In genomic region chr18:76081536-76081935, GRCh38 we compare ENCODE assay signal across 35 cellular contexts.
"Had no signal": no experiment of that assay in that cellular context is flagged by ENCODE, and none has a peak within 500 bp of the region (broad histone marks: within the 10 kb centered on the region; RNA-seq: fewer than 3 reads in every experiment).

No MANE protein-coding gene starts in this region.

- H3K27me3 Mint-ChIP-seq: activated B cell treated with CpG ODN at 0.5 μM for 24 hours; activated CD4-positive, alpha-beta memory T cell treated with anti-CD3 and anti-CD28 coated beads, Interleukin-2, amount 10 ng/mL, durations not matched to agents 7 days and 5 days; activated CD4-positive, alpha-beta T cell treated with anti-CD3 and anti-CD28 coated beads, Interleukin-2, amount 10 ng/mL, durations not matched to agents 7 days and 5 days; activated CD8-positive, alpha-beta memory T cell treated with anti-CD3 and anti-CD28 coated beads, Interleukin-2, amount 10 ng/mL, durations not matched to agents 7 days and 5 days; activated naive CD4-positive, alpha-beta T cell treated with anti-CD3 and anti-CD28 coated beads, Interleukin-2, amount 50 U/mL, for 24 hours; activated naive CD8-positive, alpha-beta T cell; activated T-cell treated with anti-CD3 and anti-CD28 coated beads, Interleukin-2, amount 50 U/mL, for 24 hours; central memory CD8-positive, alpha-beta T cell had no signal

- H3K36me3 ChIP-seq: ascending aorta, cardiac muscle cell had no signal

- H3K9me3 Mint-ChIP-seq: activated B cell treated with CpG ODN at 0.5 μM for 24 hours; activated CD4-positive, alpha-beta memory T cell treated with anti-CD3 and anti-CD28 coated beads, Interleukin-2, amount 10 ng/mL, durations not matched to agents 7 days and 5 days; activated CD4-positive, alpha-beta T cell treated with anti-CD3 and anti-CD28 coated beads, Interleukin-2, amount 10 ng/mL, durations not matched to agents 7 days and 5 days; activated naive CD4-positive, alpha-beta T cell treated with anti-CD3 and anti-CD28 coated beads, Interleukin-2, amount 10 ng/mL, durations not matched to agents 7 days and 5 days; activated naive CD4-positive, alpha-beta T cell treated with anti-CD3 and anti-CD28 coated beads, Interleukin-2, amount 50 U/mL, for 24 hours; activated naive CD8-positive, alpha-beta T cell treated with anti-CD3 and anti-CD28 coated beads, Interleukin-2, amount 10 ng/mL, durations not matched to agents 7 days and 5 days; activated naive CD8-positive, alpha-beta T cell treated with anti-CD3 and anti-CD28 coated beads, Interleukin-2, amount 50 U/mL, for 24 hours; activated T-cell treated with anti-CD3 and anti-CD28 coated beads, Interleukin-2, amount 50 U/mL, for 24 hours; activated T-helper 2 cell treated with anti-CD3 and anti-CD28 coated beads, Interferon-gamma antibody, Interleukin-2, Interleukin-4, amounts not matched to agents 10 μg/mL and 5 μg/mL and 100 μg/mL, durations not matched to agents 14 hours and 24 hours and 36 hours; T-helper 1 cell treated with Interleukin-12 subunit alpha and Interleukin-12 subunit beta and Interleukin-4 antibody, amounts not matched to agents 30 μg/mL and 1 μg/mL, for 36 hours; T-helper 2 cell treated with Interferon-gamma antibody and Interleukin-4, amounts not matched to agents 5 μg/mL and 100 μg/mL, for 36 hours had no signal

- H3K36me3 Mint-ChIP-seq: activated CD8-positive, alpha-beta memory T cell treated with anti-CD3 and anti-CD28 coated beads, Interleukin-2, amount 10 ng/mL, durations not matched to agents 7 days and 5 days; activated naive CD4-positive, alpha-beta T cell treated with anti-CD3 and anti-CD28 coated beads, Interleukin-2, amount 10 ng/mL, durations not matched to agents 7 days and 5 days; activated naive CD4-positive, alpha-beta T cell treated with anti-CD3 and anti-CD28 coated beads, Interleukin-2, amount 50 U/mL, for 24 hours; activated naive CD8-positive, alpha-beta T cell; activated naive CD8-positive, alpha-beta T cell treated with anti-CD3 and anti-CD28 coated beads, Interleukin-2, amount 10 ng/mL, durations not matched to agents 7 days and 5 days; brain had no signal

- DNase-seq: activated B cell treated with CpG ODN at 0.5 μM for 24 hours; activated CD4-positive, alpha-beta memory T cell treated with anti-CD3 and anti-CD28 coated beads, Interleukin-2, amount 10 ng/mL, durations not matched to agents 7 days and 5 days; activated CD4-positive, alpha-beta T cell treated with anti-CD3 and anti-CD28 coated beads for 48 hours; activated CD4-positive, alpha-beta T cell treated with anti-CD3 and anti-CD28 coated beads, Interleukin-2, amount 10 ng/mL, durations not matched to agents 7 days and 5 days; activated CD4-positive, alpha-beta T cell treated with anti-CD3 and anti-CD28 coated beads, Interleukin-2, amount 50 U/mL, for 48 hours; activated CD4-positive, CD25-positive, alpha-beta regulatory T cell treated with anti-CD3 and anti-CD28 coated beads, Interleukin-2, amount 50 U/mL, for 72 hours; activated CD8-positive, alpha-beta memory T cell treated with anti-CD3 and anti-CD28 coated beads for 24 hours; activated CD8-positive, alpha-beta memory T cell treated with anti-CD3 and anti-CD28 coated beads, Interleukin-2, amount 10 ng/mL, durations not matched to agents 7 days and 5 days; activated CD8-positive, alpha-beta memory T cell treated with anti-CD3 and anti-CD28 coated beads, Interleukin-2, amount 50 U/mL, for 48 hours; activated CD8-positive, alpha-beta T cell treated with anti-CD3 and anti-CD28 coated beads, Interleukin-2, amount 10 ng/mL, durations not matched to agents 7 days and 5 days; activated effector memory CD4-positive, alpha-beta T cell treated with Interleukin-2 at 50 U/mL for 16 hours; activated gamma-delta T cell; activated naive CD4-positive, alpha-beta T cell treated with anti-CD3 and anti-CD28 coated beads, Interleukin-2, amount 10 ng/mL, durations not matched to agents 7 days and 5 days; activated naive CD4-positive, alpha-beta T cell treated with Interleukin-2 at 50 U/mL for 16 hours; activated naive CD8-positive, alpha-beta T cell treated with anti-CD3 and anti-CD28 coated beads, Interleukin-2, amount 10 ng/mL, durations not matched to agents 7 days and 5 days; activated naive CD8-positive, alpha-beta T cell treated with anti-CD3 and anti-CD28 coated beads, Interleukin-2, amount 50 U/mL, for 24 hours; activated T-cell treated with anti-CD3 and anti-CD28 coated beads, Interleukin-2, amount 50 U/mL, for 24 hours; activated T-cell treated with anti-CD3 and anti-CD28 coated beads, Interleukin-2, amount 50 U/mL, for 48 hours; amygdala; anterior cingulate cortex; caudate nucleus; cerebellar nuclear complex; T-helper 1 cell; T-helper 2 cell; T-helper 9 cell had no signal

- H3K4me3 ChIP-seq: ascending aorta, cardiac muscle cell had no signal

- H3K9me3 ChIP-seq: ascending aorta had no signal

- ATAC-seq: activated CD8-positive, alpha-beta memory T cell treated with anti-CD3 and anti-CD28 coated beads, Interleukin-2, amount 10 ng/mL, durations not matched to agents 7 days and 5 days; activated CD8-positive, alpha-beta T cell treated with anti-CD3 and anti-CD28 coated beads, Interleukin-2, amount 10 ng/mL, durations not matched to agents 7 days and 5 days had no signal

- H3K27ac Mint-ChIP-seq: activated B cell treated with CpG ODN at 0.5 μM for 24 hours; activated CD4-positive, alpha-beta memory T cell treated with anti-CD3 and anti-CD28 coated beads, Interleukin-2, amount 10 ng/mL, durations not matched to agents 7 days and 5 days; activated CD4-positive, alpha-beta T cell treated with anti-CD3 and anti-CD28 coated beads, Interleukin-2, amount 10 ng/mL, durations not matched to agents 7 days and 5 days; activated CD8-positive, alpha-beta memory T cell treated with anti-CD3 and anti-CD28 coated beads, Interleukin-2, amount 10 ng/mL, durations not matched to agents 7 days and 5 days; activated CD8-positive, alpha-beta T cell treated with anti-CD3 and anti-CD28 coated beads, Interleukin-2, amount 10 ng/mL, durations not matched to agents 7 days and 5 days; activated naive CD4-positive, alpha-beta T cell treated with anti-CD3 and anti-CD28 coated beads, Interleukin-2, amount 10 ng/mL, durations not matched to agents 7 days and 5 days; activated naive CD4-positive, alpha-beta T cell treated with anti-CD3 and anti-CD28 coated beads, Interleukin-2, amount 50 U/mL, for 24 hours; activated naive CD8-positive, alpha-beta T cell; activated naive CD8-positive, alpha-beta T cell treated with anti-CD3 and anti-CD28 coated beads, Interleukin-2, amount 10 ng/mL, durations not matched to agents 7 days and 5 days; activated naive CD8-positive, alpha-beta T cell treated with anti-CD3 and anti-CD28 coated beads, Interleukin-2, amount 50 U/mL, for 24 hours; activated T-cell treated with anti-CD3 and anti-CD28 coated beads, Interleukin-2, amount 50 U/mL, for 24 hours; activated T-helper 2 cell treated with anti-CD3 and anti-CD28 coated beads, Interferon-gamma antibody, Interleukin-2, Interleukin-4, amounts not matched to agents 10 μg/mL and 5 μg/mL and 100 μg/mL, durations not matched to agents 14 hours and 24 hours and 36 hours; brain; T-helper 1 cell treated with Interleukin-12 subunit alpha and Interleukin-12 subunit beta and Interleukin-4 antibody, amounts not matched to agents 30 μg/mL and 1 μg/mL, for 36 hours; T-helper 2 cell treated with Interferon-gamma antibody and Interleukin-4, amounts not matched to agents 5 μg/mL and 100 μg/mL, for 36 hours had no signal

- H3K4me1 ChIP-seq: ascending aorta had no signal

- H3K4me1 Mint-ChIP-seq: activated B cell treated with CpG ODN at 0.5 μM for 24 hours; activated CD4-positive, alpha-beta memory T cell treated with anti-CD3 and anti-CD28 coated beads, Interleukin-2, amount 10 ng/mL, durations not matched to agents 7 days and 5 days; activated CD4-positive, alpha-beta T cell treated with anti-CD3 and anti-CD28 coated beads, Interleukin-2, amount 10 ng/mL, durations not matched to agents 7 days and 5 days; activated CD8-positive, alpha-beta memory T cell treated with anti-CD3 and anti-CD28 coated beads, Interleukin-2, amount 10 ng/mL, durations not matched to agents 7 days and 5 days; activated naive CD4-positive, alpha-beta T cell treated with anti-CD3 and anti-CD28 coated beads, Interleukin-2, amount 10 ng/mL, durations not matched to agents 7 days and 5 days; activated naive CD4-positive, alpha-beta T cell treated with anti-CD3 and anti-CD28 coated beads, Interleukin-2, amount 50 U/mL, for 24 hours; activated naive CD8-positive, alpha-beta T cell treated with anti-CD3 and anti-CD28 coated beads, Interleukin-2, amount 10 ng/mL, durations not matched to agents 7 days and 5 days; activated naive CD8-positive, alpha-beta T cell treated with anti-CD3 and anti-CD28 coated beads, Interleukin-2, amount 50 U/mL, for 24 hours; brain; central memory CD8-positive, alpha-beta T cell had no signal

- H3K27me3 ChIP-seq: ascending aorta, cardiac muscle cell had no signal

- H3K4me3 Mint-ChIP-seq: activated B cell treated with CpG ODN at 0.5 μM for 24 hours; activated CD4-positive, alpha-beta memory T cell treated with anti-CD3 and anti-CD28 coated beads, Interleukin-2, amount 10 ng/mL, durations not matched to agents 7 days and 5 days; activated CD4-positive, alpha-beta T cell treated with anti-CD3 and anti-CD28 coated beads, Interleukin-2, amount 10 ng/mL, durations not matched to agents 7 days and 5 days; activated CD8-positive, alpha-beta memory T cell treated with anti-CD3 and anti-CD28 coated beads, Interleukin-2, amount 10 ng/mL, durations not matched to agents 7 days and 5 days; activated CD8-positive, alpha-beta T cell treated with anti-CD3 and anti-CD28 coated beads, Interleukin-2, amount 10 ng/mL, durations not matched to agents 7 days and 5 days; activated naive CD4-positive, alpha-beta T cell treated with anti-CD3 and anti-CD28 coated beads, Interleukin-2, amount 10 ng/mL, durations not matched to agents 7 days and 5 days; activated naive CD4-positive, alpha-beta T cell treated with anti-CD3 and anti-CD28 coated beads, Interleukin-2, amount 50 U/mL, for 24 hours; activated naive CD8-positive, alpha-beta T cell; activated naive CD8-positive, alpha-beta T cell treated with anti-CD3 and anti-CD28 coated beads, Interleukin-2, amount 10 ng/mL, durations not matched to agents 7 days and 5 days; activated naive CD8-positive, alpha-beta T cell treated with anti-CD3 and anti-CD28 coated beads, Interleukin-2, amount 50 U/mL, for 24 hours; activated T-cell treated with anti-CD3 and anti-CD28 coated beads, Interleukin-2, amount 50 U/mL, for 24 hours; brain; central memory CD8-positive, alpha-beta T cell; T-helper 1 cell treated with Interleukin-12 subunit alpha and Interleukin-12 subunit beta and Interleukin-4 antibody, amounts not matched to agents 30 μg/mL and 1 μg/mL, for 36 hours; T-helper 2 cell treated with Interferon-gamma antibody and Interleukin-4, amounts not matched to agents 5 μg/mL and 100 μg/mL, for 36 hours had no signal

- H3K27ac ChIP-seq: ascending aorta, cardiac muscle cell, VCaP had no signal
